1 cellular context compared by ENCODE assay signal in the genomic region with DNA sequence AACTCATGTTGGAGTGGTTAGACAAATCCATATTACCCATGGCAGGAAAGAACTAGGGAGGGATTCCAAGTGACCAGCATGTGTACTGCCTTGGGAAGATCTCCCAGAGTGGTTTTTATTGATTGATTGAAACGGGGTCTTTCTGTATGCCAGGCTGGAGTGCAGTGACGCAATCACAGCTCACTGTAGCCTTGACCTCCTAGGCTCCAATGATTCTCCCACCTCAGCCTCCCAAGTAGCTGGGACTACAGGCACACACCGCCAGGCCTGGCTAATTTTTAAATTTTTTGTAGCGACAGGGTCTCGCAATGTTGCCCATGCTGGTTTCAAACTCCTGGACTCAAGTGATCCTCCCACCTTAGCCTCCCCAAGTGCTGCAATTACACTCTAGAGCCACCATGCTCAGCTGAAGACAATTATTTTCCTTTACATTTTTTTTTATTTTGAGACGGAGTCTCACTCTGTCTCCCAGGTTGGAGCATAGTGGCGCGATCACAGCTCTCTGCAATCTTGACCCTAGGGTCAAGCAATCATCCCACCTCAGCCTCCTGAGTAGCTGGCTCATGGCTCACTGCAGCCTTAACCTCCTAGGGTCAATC.
TF ChIP-seq lines count a peak whose summit lies in the region.

No MANE protein-coding gene starts in this region.

TF ChIP-seq in GM23338, 12 proteins besides CTCF, POLR2A, EP300 and RAD21:
- TF ChIP-seq EZH2phosphoT487 (IDR thresholded peaks at IDR 0.05; ENCODE audit: unreplicated experiment) (no peak), JUNB (IDR thresholded peaks at IDR 0.05; ENCODE audit: unreplicated experiment) (no peak), STAT1 (IDR thresholded peaks at IDR 0.05; ENCODE audit: unreplicated experiment) (no peak), POLR2AphosphoS5 (IDR thresholded peaks at IDR 0.05; ENCODE audit: low read depth) (no peak)
